ENCODE assay signal across 8 cellular contexts in the genomic region with DNA sequence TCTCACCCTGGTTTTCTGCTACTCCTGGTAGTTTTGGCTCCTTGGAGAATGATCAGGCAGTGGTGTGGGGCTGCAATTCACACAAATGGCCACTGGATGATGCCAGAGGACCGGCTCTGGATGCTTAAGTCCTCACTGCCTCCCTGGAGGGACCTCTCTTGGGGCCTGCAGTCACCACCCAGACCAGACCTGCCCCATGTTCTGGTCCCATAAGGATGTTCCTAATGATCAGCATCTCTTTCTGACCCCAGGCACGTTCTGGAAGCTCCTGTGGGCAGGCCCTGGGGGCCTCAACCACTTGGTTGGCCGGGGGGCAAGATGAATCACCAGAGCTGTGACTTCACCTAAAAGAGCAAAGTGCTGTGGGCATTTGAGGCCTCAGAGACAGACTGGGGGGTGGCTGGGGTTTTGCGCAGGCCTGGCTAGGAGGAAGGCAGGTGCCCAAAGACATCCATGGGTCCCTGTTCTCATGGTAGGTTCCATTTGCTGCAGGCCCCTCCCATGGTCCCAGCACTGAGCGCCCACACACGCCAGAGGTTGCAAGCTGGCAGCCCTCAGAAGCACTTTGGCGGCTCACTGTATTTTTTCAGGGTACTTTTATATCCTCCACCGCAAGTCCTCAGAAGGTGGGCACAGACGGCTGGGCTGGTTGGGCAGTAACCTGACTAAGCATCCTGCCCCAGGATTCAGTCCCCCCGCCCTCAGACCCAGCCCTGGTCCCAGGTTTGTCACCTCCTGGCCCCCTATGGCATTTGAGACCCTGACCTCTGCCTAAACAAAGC. TPM values are rescaled to one million over a fixed set of nuclear protein-coding genes. Genes with fewer than 3 reads are reported as not detected.
DNase-seq lines count a peak whose midpoint lies in the region; ATAC-seq and TF ChIP-seq lines count a peak whose summit lies in the region.

No MANE protein-coding gene starts in this region.

- H3K9me3 Mint-ChIP-seq in activated CD4-positive, alpha-beta T cell treated with anti-CD3 and anti-CD28 coated beads, Interleukin-2, amount 10 ng/mL, durations not matched to agents 24 days and 14 days: no peaks in the 10 kb centered on the region

- H3K27ac ChIP-seq in liver (ENCODE audit: low read depth in 1 of 2, low read length in 2 of 2): no peak overlapping the region

- no peaks in the 10 kb centered on the region for H3K36me3 Mint-ChIP-seq in activated CD4-positive, alpha-beta T cell treated with anti-CD3 and anti-CD28 coated beads, Interleukin-2, amount 10 ng/mL, durations not matched to agents 24 days and 14 days (ENCODE audit: low read depth)

- POLR2A ChIA-PET in BJ (lab: Charles Lee): no interaction called here
- POLR2A ChIA-PET in HEK293T (lab: Yijun Ruan, JAX): no interaction called here

- peak; percentile 99 to 100 for TF ChIP-seq RAD21 in liver (IDR thresholded peaks at IDR 0.05)

- no peak overlapping the region for H3K9ac ChIP-seq in liver (ENCODE audit: low read depth in 1 of 2, low read length in 2 of 2)

- no peaks in the 10 kb centered on the region for H3K4me1 Mint-ChIP-seq in activated CD4-positive, alpha-beta T cell treated with anti-CD3 and anti-CD28 coated beads, Interleukin-2, amount 10 ng/mL, durations not matched to agents 24 days and 14 days

- no peak overlapping the region for H3K27ac Mint-ChIP-seq in activated CD4-positive, alpha-beta T cell treated with anti-CD3 and anti-CD28 coated beads, Interleukin-2, amount 10 ng/mL, durations not matched to agents 24 days and 14 days

- H3K4me3 ChIP-seq in BJ (ENCODE audit: low read depth, low read length) (no peak overlapping the region), liver (ENCODE audit: low read depth in 1 of 3, low read length in 3 of 3) (no peak overlapping the region)

- CTCF ChIA-PET in BJ (lab: Yijun Ruan, JAX): interaction anchor here (0.5 to 14.1 kb wide), 29 partner anchors 9 to 887 kb away, joined by 3 to 208 read pairs (median 4); a partner anchor contains a TSS
- CTCF ChIA-PET in HEK293T (lab: Yijun Ruan, JAX): interaction anchor here (0.6 to 1.0 kb wide), 4 partner anchors 141 to 1580 kb away, joined by 3 to 4 read pairs (median 3); no protein-coding TSS in a partner anchor

- peaks cover 23% of the 10 kb centered on the region for H3K27me3 Mint-ChIP-seq in activated CD4-positive, alpha-beta T cell treated with anti-CD3 and anti-CD28 coated beads, Interleukin-2, amount 10 ng/mL, durations not matched to agents 24 days and 14 days

- intact Hi-C loops in activated CD4-positive, alpha-beta T cell treated with anti-CD3 and anti-CD28 coated beads, Interleukin-2, amount 10 ng/mL, durations not matched to agents 24 days and 14 days (cut with micrococcal nuclease): loop anchor here (1.0 to 5.0 kb wide), 4 partner anchors 84 to 286 kb away; a partner anchor contains a TSS

- no peaks in the 10 kb centered on the region for H3K9me3 ChIP-seq in liver (ENCODE audit: control insufficient read depth in 4 of 4, low read length in 3 of 4)

- no peak overlapping the region for H3K4me3 Mint-ChIP-seq in activated CD4-positive, alpha-beta T cell treated with anti-CD3 and anti-CD28 coated beads, Interleukin-2, amount 10 ng/mL, durations not matched to agents 24 days and 14 days

- TF ChIP-seq CTCF in BJ (IDR thresholded peaks at IDR 0.05; ENCODE audit: insufficient read depth, low read depth, low read length): peak; percentile 100
- peak; percentile 100 for TF ChIP-seq CTCF in liver (IDR thresholded peaks at IDR 0.05; ENCODE audit: low read depth, low read length, missing input control)

- H3K36me3 ChIP-seq in BJ (ENCODE audit: control insufficient read depth, insufficient read depth, low read length) (no peaks in the 10 kb centered on the region), liver (ENCODE audit: control insufficient read depth in 4 of 4, insufficient read depth in 3 of 4, low read depth in 1 of 4, low read length in 3 of 4) (no peaks in the 10 kb centered on the region)

- H3K4me1 ChIP-seq in liver (ENCODE audit: control insufficient read depth in 4 of 4, insufficient read depth in 4 of 4, low read length in 3 of 4): no peaks in the 10 kb centered on the region

- H3K27me3 ChIP-seq in BJ (ENCODE audit: control insufficient read depth, insufficient read depth, low read length) (no peaks in the 10 kb centered on the region; the same call in 1 of the 2 replicates), liver (ENCODE audit: control insufficient read depth in 4 of 4, insufficient read depth in 4 of 4, low read length in 3 of 4) (no peaks in the 10 kb centered on the region)

- DNase-seq in BJ (ENCODE audit: low read depth) (no peak), HEK293T (ENCODE audit: extremely low spot score) (peak; percentile 86), NCI-H524 treated with DMSO at 0.1 percent for 48 hours (lab: John Stamatoyannopoulos, UW) (peak; percentile 58), dedifferentiated amniotic fluid mesenchymal stem cell (ENCODE audit: extremely low spot score) (peak; percentile 83)
- DNase-seq in activated CD4-positive, alpha-beta T cell treated with anti-CD3 and anti-CD28 coated beads, Interleukin-2, amount 10 ng/mL, durations not matched to agents 24 days and 14 days: peak; percentile 90
- DNase-seq in stimulated activated CD4-positive, alpha-beta T cell treated with anti-CD3 and anti-CD28 coated beads, TNF-alpha, amount 100 ng/mL, for 1 hour (ENCODE audit: low read depth in 3 of 3, low spot score in 1 of 3): peak; percentile 17 to 43 (median 42)

- ATAC-seq in HG02571 (IDR thresholded peaks at IDR 0.05; ENCODE audit: unreplicated experiment): no peak

- WGBS in liver: 69% methylated on average over 10 of the region's 10 CpGs

TF ChIP-seq in HEK293T, 16 proteins besides CTCF, POLR2A, EP300 and RAD21:
- no peak for TF ChIP-seq FOXM1 (IDR thresholded peaks at IDR 0.05; ENCODE audit: borderline replicate concordance)
- no peak for TF ChIP-seq SP1 (IDR thresholded peaks at IDR 0.05)
- no peak for TF ChIP-seq FOXA1 (IDR thresholded peaks at IDR 0.05)
- TF ChIP-seq ELF4 (IDR thresholded peaks at IDR 0.05): no peak
- no peak for TF ChIP-seq LEF1 (IDR thresholded peaks at IDR 0.05; ENCODE audit: borderline replicate concordance)
- TF ChIP-seq ZNF384 (IDR thresholded peaks at IDR 0.05): no peak
- TF ChIP-seq TARDBP (IDR thresholded peaks at IDR 0.05): no peak
- TF ChIP-seq FOXK2 (IDR thresholded peaks at IDR 0.05): no peak
- no peak for TF ChIP-seq L3MBTL2 (conservative IDR thresholded peaks at IDR 0.05)
- TF ChIP-seq NFRKB (IDR thresholded peaks at IDR 0.05): no peak
- TF ChIP-seq SUZ12 (IDR thresholded peaks at IDR 0.05): no peak
- no peak for TF ChIP-seq ARNT (IDR thresholded peaks at IDR 0.05)

TF ChIP-seq in liver, 16 proteins besides CTCF, POLR2A, EP300 and RAD21:
- TF ChIP-seq, protein P1, sequence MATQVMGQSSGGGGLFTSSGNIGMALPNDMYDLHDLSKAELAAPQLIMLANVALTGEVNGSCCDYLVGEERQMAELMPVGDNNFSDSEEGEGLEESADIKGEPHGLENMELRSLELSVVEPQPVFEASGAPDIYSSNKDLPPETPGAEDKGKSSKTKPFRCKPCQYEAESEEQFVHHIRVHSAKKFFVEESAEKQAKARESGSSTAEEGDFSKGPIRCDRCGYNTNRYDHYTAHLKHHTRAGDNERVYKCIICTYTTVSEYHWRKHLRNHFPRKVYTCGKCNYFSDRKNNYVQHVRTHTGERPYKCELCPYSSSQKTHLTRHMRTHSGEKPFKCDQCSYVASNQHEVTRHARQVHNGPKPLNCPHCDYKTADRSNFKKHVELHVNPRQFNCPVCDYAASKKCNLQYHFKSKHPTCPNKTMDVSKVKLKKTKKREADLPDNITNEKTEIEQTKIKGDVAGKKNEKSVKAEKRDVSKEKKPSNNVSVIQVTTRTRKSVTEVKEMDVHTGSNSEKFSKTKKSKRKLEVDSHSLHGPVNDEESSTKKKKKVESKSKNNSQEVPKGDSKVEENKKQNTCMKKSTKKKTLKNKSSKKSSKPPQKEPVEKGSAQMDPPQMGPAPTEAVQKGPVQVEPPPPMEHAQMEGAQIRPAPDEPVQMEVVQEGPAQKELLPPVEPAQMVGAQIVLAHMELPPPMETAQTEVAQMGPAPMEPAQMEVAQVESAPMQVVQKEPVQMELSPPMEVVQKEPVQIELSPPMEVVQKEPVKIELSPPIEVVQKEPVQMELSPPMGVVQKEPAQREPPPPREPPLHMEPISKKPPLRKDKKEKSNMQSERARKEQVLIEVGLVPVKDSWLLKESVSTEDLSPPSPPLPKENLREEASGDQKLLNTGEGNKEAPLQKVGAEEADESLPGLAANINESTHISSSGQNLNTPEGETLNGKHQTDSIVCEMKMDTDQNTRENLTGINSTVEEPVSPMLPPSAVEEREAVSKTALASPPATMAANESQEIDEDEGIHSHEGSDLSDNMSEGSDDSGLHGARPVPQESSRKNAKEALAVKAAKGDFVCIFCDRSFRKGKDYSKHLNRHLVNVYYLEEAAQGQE (IDR thresholded peaks at IDR 0.05): no peak
- TF ChIP-seq TAF1 (conservative IDR thresholded peaks at IDR 0.05) (no peak), FOXA1 (IDR thresholded peaks at IDR 0.05) (no peak), GABPA (IDR thresholded peaks at IDR 0.05 in 1 of 2, conservative IDR thresholded peaks at IDR 0.05 in 1 of 2) (no peak), JUND (IDR thresholded peaks at IDR 0.05) (no peak), HNF4A (conservative IDR thresholded peaks at IDR 0.05) (no peak), SP1 (IDR thresholded peaks at IDR 0.05) (no peak), EGR1 (IDR thresholded peaks at IDR 0.05; ENCODE audit: low read depth in 2 of 2) (no peak)
- TF ChIP-seq, protein P2, sequence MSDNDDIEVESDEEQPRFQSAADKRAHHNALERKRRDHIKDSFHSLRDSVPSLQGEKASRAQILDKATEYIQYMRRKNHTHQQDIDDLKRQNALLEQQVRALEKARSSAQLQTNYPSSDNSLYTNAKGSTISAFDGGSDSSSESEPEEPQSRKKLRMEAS (IDR thresholded peaks at IDR 0.05): no peak
- TF ChIP-seq, protein P3, sequence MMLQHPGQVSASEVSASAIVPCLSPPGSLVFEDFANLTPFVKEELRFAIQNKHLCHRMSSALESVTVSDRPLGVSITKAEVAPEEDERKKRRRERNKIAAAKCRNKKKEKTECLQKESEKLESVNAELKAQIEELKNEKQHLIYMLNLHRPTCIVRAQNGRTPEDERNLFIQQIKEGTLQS (IDR thresholded peaks at IDR 0.05): no peak

RNA-seq across cellular contexts. Expression of a gene that starts 53.2 kb away (rescaled TPM):
- 0.93 and 1.2 TPM in 2 replicates for polyA plus RNA-seq in BJ (2011; rRNA removed)
- 0.21 and 0.81 TPM in 2 replicates for polyA minus RNA-seq in BJ (2011; rRNA and poly(A)+ RNA removed)
- total RNA-seq in activated CD4-positive, alpha-beta T cell treated with anti-CD3 and anti-CD28 coated beads, Interleukin-2, amount 10 ng/mL, durations not matched to agents 24 days and 14 days: 7.1 and 8.1 TPM in 2 replicates
- 1 to 10 TPM in 1 of 2 donors, under 1 TPM in 1; 0.42 to 7.9 TPM for total RNA-seq in liver
- polyA plus RNA-seq in liver: under 1 TPM; 0.51 to 0.80 TPM
